In genomic region chr18:13568443-13569392, GRCh38 we compare ENCODE assay signal across 9 cellular contexts.
DNase-seq lines count a peak whose midpoint lies in the region; ATAC-seq lines count a peak whose summit lies in the region.
"Had no signal": no experiment of that assay in that cellular context is flagged by ENCODE, and none has a peak within 500 bp of the region (broad histone marks: within the 10 kb centered on the region; RNA-seq: fewer than 3 reads in every experiment).

No MANE protein-coding gene starts in this region.

- H3K27me3 Mint-ChIP-seq in activated naive CD4-positive, alpha-beta T cell treated with anti-CD3 and anti-CD28 coated beads, Interleukin-2, amount 10 ng/mL, durations not matched to agents 7 days and 5 days = no peaks in the 10 kb centered on the region

- intact Hi-C loops in left ventricle myocardium superior (cut with micrococcal nuclease) = no loop called here

- peaks cover 3% of the 10 kb centered on the region for H3K36me3 Mint-ChIP-seq in activated naive CD4-positive, alpha-beta T cell treated with anti-CD3 and anti-CD28 coated beads, Interleukin-2, amount 10 ng/mL, durations not matched to agents 7 days and 5 days

- peaks cover 46% of the 10 kb centered on the region for H3K4me1 Mint-ChIP-seq in activated naive CD4-positive, alpha-beta T cell treated with anti-CD3 and anti-CD28 coated beads, Interleukin-2, amount 10 ng/mL, durations not matched to agents 7 days and 5 days

- CTCF ChIA-PET in activated naive CD4-positive, alpha-beta T cell treated with anti-CD3 and anti-CD28 coated beads, Interleukin-2, amount 10 ng/mL, durations not matched to agents 7 days and 5 days (lab: Charles Lee) = interaction anchor here (0.8 to 2.3 kb wide), 3 partner anchors 9 to 409 kb away, joined by 3 to 6 read pairs (median 3); no protein-coding TSS in a partner anchor

- DNase-seq in activated CD8-positive, alpha-beta memory T cell treated with anti-CD3 and anti-CD28 coated beads, Interleukin-2, amount 50 U/mL, for 48 hours = peak; percentile 54
- no peak for DNase-seq in activated CD8-positive, alpha-beta memory T cell treated with anti-CD3 and anti-CD28 coated beads for 24 hours
- no peak for DNase-seq in activated naive CD4-positive, alpha-beta T cell treated with anti-CD3 and anti-CD28 coated beads, Interleukin-2, amount 10 ng/mL, durations not matched to agents 7 days and 5 days
- DNase-seq in substantia nigra (lab: John Stamatoyannopoulos, UW) (no peak), left ventricle myocardium superior (no peak), RKO (ENCODE audit: low spot score) (no peak), NCI-H2081 (lab: John Stamatoyannopoulos, UW) (no peak)
- DNase-seq: AML-193 had no signal

- ATAC-seq in HG03095 (IDR thresholded peaks at IDR 0.05; ENCODE audit: unreplicated experiment) (peak; percentile 68), left ventricle myocardium superior (no peak)

- H3K4me3 Mint-ChIP-seq in activated naive CD4-positive, alpha-beta T cell treated with anti-CD3 and anti-CD28 coated beads, Interleukin-2, amount 10 ng/mL, durations not matched to agents 7 days and 5 days = no peak overlapping the region

- peak overlapping the region; percentile 62 for H3K27ac Mint-ChIP-seq in activated naive CD4-positive, alpha-beta T cell treated with anti-CD3 and anti-CD28 coated beads, Interleukin-2, amount 10 ng/mL, durations not matched to agents 7 days and 5 days

- no peaks in the 10 kb centered on the region for H3K9me3 Mint-ChIP-seq in activated naive CD4-positive, alpha-beta T cell treated with anti-CD3 and anti-CD28 coated beads, Interleukin-2, amount 10 ng/mL, durations not matched to agents 7 days and 5 days

- H3K27ac ChIP-seq in substantia nigra (ENCODE audit: low read depth, low read length, poor library complexity, severe bottlenecking) = peak overlapping the region; percentile 99
